ENCODE assay signal across 8 cellular contexts in genomic region chr9:94029932-94030317, GRCh38. TPM values are rescaled to one million over a fixed set of nuclear protein-coding genes. Genes with fewer than 3 reads are reported as not detected.
DNase-seq lines count a peak whose midpoint lies in the region; ATAC-seq, FAIRE-seq and TF ChIP-seq lines count a peak whose summit lies in the region.

No MANE protein-coding gene starts in this region.

- H3K36me3 ChIP-seq in HUES48 (ENCODE audit: control insufficient read depth, insufficient read depth, low read length) (no peaks in the 10 kb centered on the region), bronchial epithelial cell (ENCODE audit: control insufficient read depth, insufficient read depth, low read length) (no peaks in the 10 kb centered on the region), muscle layer of duodenum (ENCODE audit: control insufficient read depth in 1 of 2, insufficient read depth in 2 of 2, low read length in 2 of 2) (no peaks in the 10 kb centered on the region)

- H3K4me1 ChIP-seq in HUES48 (ENCODE audit: control insufficient read depth, insufficient read depth, low read length), result no peaks in the 10 kb centered on the region
- peaks cover 0 to 11% of the 10 kb centered on the region in 2 donors for H3K4me1 ChIP-seq in muscle layer of duodenum (ENCODE audit: control insufficient read depth in 1 of 2, insufficient read depth in 2 of 2, low read length in 2 of 2)

- no peak for TF ChIP-seq CTCF in AG09309 (IDR thresholded peaks at IDR 0.05; ENCODE audit: control insufficient read depth, insufficient read depth, low read depth, low read length, missing control alignments)
- no peak for TF ChIP-seq CTCF in bronchial epithelial cell (IDR thresholded peaks at IDR 0.05; ENCODE audit: insufficient read depth, low read length, severe bottlenecking)

- ATAC-seq in HG02884 (IDR thresholded peaks at IDR 0.05; ENCODE audit: unreplicated experiment), result no peak

- H3K27me3 ChIP-seq in HUES48 (ENCODE audit: control insufficient read depth, insufficient read depth, low read length) (peaks cover 18% of the 10 kb centered on the region), bronchial epithelial cell (ENCODE audit: control insufficient read depth, insufficient read depth, low read length) (no peaks in the 10 kb centered on the region), muscle layer of duodenum (ENCODE audit: low read depth, low read length) (no peaks in the 10 kb centered on the region)

- H3K27ac ChIP-seq in HUES48 (ENCODE audit: low read depth, low read length) (no peak overlapping the region), muscle layer of duodenum (ENCODE audit: low read length) (peak overlapping the region; percentile 71)

- FAIRE-seq in bronchial epithelial cell (lab: Jason Lieb, UNC), result no peak

- DNase-seq in AG09309 (ENCODE audit: low read depth) (no peak), bronchial epithelial cell (ENCODE audit: low read depth) (no peak), ecto neural progenitor cell (ENCODE audit: low spot score) (no peak), amniotic stem cell (lab: John Stamatoyannopoulos, UW) (no peak), GM19238 (ENCODE audit: insufficient read length, low spot score) (no peak)

- H3K9me3 ChIP-seq in HUES48 (ENCODE audit: control insufficient read depth, insufficient read depth, low read length), result peaks cover 17% of the 10 kb centered on the region; the same call in 1 of the 2 replicates
- H3K9me3 ChIP-seq in muscle layer of duodenum (ENCODE audit: control insufficient read depth in 1 of 2, low read length in 2 of 2), result no peaks in the 10 kb centered on the region

- H3K4me3 ChIP-seq in AG09309 (ENCODE audit: control insufficient read depth, low read depth, low read length) (peak overlapping the region; percentile 95), HUES48 (ENCODE audit: low read depth, low read length) (peak overlapping the region; percentile 88), bronchial epithelial cell (ENCODE audit: low read depth, low read length) (peak overlapping the region; percentile 87), muscle layer of duodenum (ENCODE audit: low read depth in 1 of 2, low read length in 2 of 2) (peak overlapping the region; percentile 87 to 89)

- H3K9ac ChIP-seq in HUES48 (ENCODE audit: low read depth, low read length), result peak overlapping the region; percentile 80

RNA-seq across cellular contexts. Expression of gene PTPDC1, which starts 54.3 kb away (rescaled TPM):
- 7.9 and 11.1 TPM in 2 replicates for total RNA-seq in bronchial epithelial cell
